In the genomic region with DNA sequence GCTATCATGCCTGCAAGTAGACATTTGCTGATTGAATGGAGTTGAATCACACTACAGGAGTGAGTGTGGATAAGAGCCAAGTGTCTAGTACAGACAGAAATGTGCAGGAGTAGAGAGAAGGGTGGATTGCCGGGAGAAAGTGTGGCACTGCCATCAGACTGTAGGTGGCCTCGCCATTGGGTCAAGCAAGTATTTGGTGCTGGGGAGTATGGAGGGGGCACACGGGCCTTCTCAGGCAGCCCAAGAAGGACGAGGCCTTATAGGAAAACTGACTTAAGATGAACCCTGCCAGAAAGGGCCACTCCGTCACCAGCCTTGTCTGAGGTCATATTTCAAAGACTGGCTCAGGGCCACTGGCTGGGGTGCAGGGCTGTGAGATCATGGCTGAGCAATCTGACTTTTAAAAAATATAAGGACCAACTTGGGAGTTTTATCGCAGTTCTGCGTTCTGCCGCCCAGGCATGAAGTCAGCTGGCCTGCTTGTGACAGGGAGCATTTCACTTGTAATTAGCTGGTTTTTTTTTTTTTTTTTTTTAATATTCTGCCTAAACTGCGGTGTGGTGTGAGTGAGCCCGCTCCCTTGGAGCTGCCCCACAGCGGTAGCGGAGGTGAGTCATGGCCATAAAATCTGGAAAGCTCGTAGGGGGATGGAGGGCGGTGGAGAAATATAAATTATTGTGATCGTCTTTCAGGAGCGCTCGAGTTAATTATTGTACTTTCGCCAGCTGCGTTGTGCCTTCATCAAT, we compare ENCODE assay signal across 9 cellular contexts.
A peak's percentile ranks its signal among the peaks of the same experiment; 100 is the strongest.
DNase-seq lines count a peak whose midpoint lies in the region; ATAC-seq, FAIRE-seq and TF ChIP-seq lines count a peak whose summit lies in the region.
"Had no signal": no experiment of that assay in that cellular context is flagged by ENCODE, and none has a peak within 500 bp of the region (broad histone marks: within the 10 kb centered on the region; RNA-seq: fewer than 3 reads in every experiment).

No MANE protein-coding gene starts in this region.

- H3K27ac ChIP-seq in HUES48 (ENCODE audit: low read depth, low read length) (peak overlapping the region; percentile 67), keratinocyte (ENCODE audit: control insufficient read depth, insufficient read depth, low read length) (peak overlapping the region; percentile 95), spleen (no peak overlapping the region)
- H3K27ac ChIP-seq: BLaER1 treated with 17β-estradiol and CSF1 and Interleukin-3, amounts not matched to agents 10 nM and 100 nM had no signal

- TF ChIP-seq CTCF in keratinocyte (optimal IDR thresholded peaks at IDR 0.05 in 1 of 3, IDR thresholded peaks at IDR 0.05 in 1 of 3, conservative IDR thresholded peaks at IDR 0.05 in 1 of 3; ENCODE audit: extremely low read depth in 1 of 3, insufficient read depth in 2 of 3, low read length in 3 of 3) (peak in 1 of 3 experiments; percentile 21), spleen (IDR thresholded peaks at IDR 0.05 in 8 of 11, conservative IDR thresholded peaks at IDR 0.05 in 3 of 11) (no peak)

- 77 to 89% (median 86%) methylated on average over 19 of the region's 19 CpGs for WGBS in spleen, 5 donors

- FAIRE-seq in keratinocyte (lab: Jason Lieb, UNC): peak; percentile 91

- H3K36me3 ChIP-seq in HUES48 (ENCODE audit: control insufficient read depth, insufficient read depth, low read length): no peaks in the 10 kb centered on the region
- no peaks in the 10 kb centered on the region for H3K36me3 ChIP-seq in adipocyte (ENCODE audit: control insufficient read depth, insufficient read depth, low read length, severe bottlenecking)
- H3K36me3 ChIP-seq in keratinocyte (ENCODE audit: control insufficient read depth in 2 of 2, extremely low read depth in 1 of 2, insufficient read depth in 2 of 2, low read length in 2 of 2): no peaks in the 10 kb centered on the region
- H3K36me3 ChIP-seq in spleen: no peaks in the 10 kb centered on the region
- H3K36me3 ChIP-seq: BLaER1 treated with 17β-estradiol and CSF1 and Interleukin-3, amounts not matched to agents 10 nM and 100 nM had no signal

- peaks cover 11% of the 10 kb centered on the region for H3K4me1 ChIP-seq in HUES48 (ENCODE audit: control insufficient read depth, insufficient read depth, low read length)
- peaks cover 17% of the 10 kb centered on the region for H3K4me1 ChIP-seq in adipocyte (ENCODE audit: control insufficient read depth, insufficient read depth, low read length)
- peaks cover 17% of the 10 kb centered on the region for H3K4me1 ChIP-seq in keratinocyte (ENCODE audit: control insufficient read depth, extremely low read depth, insufficient read depth, low read length)
- no peaks in the 10 kb centered on the region for H3K4me1 ChIP-seq in spleen
- H3K4me1 ChIP-seq: BLaER1 treated with 17β-estradiol and CSF1 and Interleukin-3, amounts not matched to agents 10 nM and 100 nM had no signal

- no peak overlapping the region for H3K9ac ChIP-seq in HUES48 (ENCODE audit: low read depth, low read length)
- H3K9ac ChIP-seq in adipocyte (ENCODE audit: low read length): no peak overlapping the region
- H3K9ac ChIP-seq in keratinocyte (ENCODE audit: control insufficient read depth, extremely low read depth, insufficient read depth, low read length): peak overlapping the region; percentile 74
- H3K9ac ChIP-seq: BLaER1 treated with 17β-estradiol and CSF1 and Interleukin-3, amounts not matched to agents 10 nM and 100 nM had no signal

- DNase-seq in 8988T (peak; percentile 18), adipocyte (ENCODE audit: low read depth) (peak; percentile 65), keratinocyte (ENCODE audit: low read depth, low spot score) (peak; percentile 19), spleen (no peak), HuH-7.5 (ENCODE audit: low spot score) (no peak)

- no peaks in the 10 kb centered on the region for H3K9me1 ChIP-seq in keratinocyte (ENCODE audit: control insufficient read depth, extremely low read depth, insufficient read depth, low read length)

- no peak for TF ChIP-seq POLR2A in spleen (IDR thresholded peaks at IDR 0.05)

- dilution Hi-C loops in keratinocyte (cut with MboI; ENCODE audit: extremely low pct_ligation_motif_present, low sequenced_read_pairs): no loop called here

- H4K20me1 ChIP-seq in keratinocyte (ENCODE audit: control insufficient read depth, extremely low read depth, insufficient read depth, low read length): no peaks in the 10 kb centered on the region
- H4K20me1 ChIP-seq: BLaER1 treated with 17β-estradiol and CSF1 and Interleukin-3, amounts not matched to agents 10 nM and 100 nM had no signal

- intact Hi-C loops in spleen (cut with DNase I; ENCODE audit: low total_unique reads): no loop called here

- H3K27me3 ChIP-seq in HUES48 (ENCODE audit: control insufficient read depth, insufficient read depth, low read length) (no peaks in the 10 kb centered on the region), adipocyte (replicated peaks; ENCODE audit: control insufficient read depth, insufficient read depth, low read length) (peaks cover 11% of the 10 kb centered on the region), keratinocyte (ENCODE audit: control insufficient read depth, extremely low read depth, insufficient read depth, low read length) (no peaks in the 10 kb centered on the region), spleen (replicated peaks in 1 of 7) (peaks cover 0 to 42% (median 0%) of the 10 kb centered on the region in 7 donors)
- H3K27me3 ChIP-seq: BLaER1 treated with 17β-estradiol and CSF1 and Interleukin-3, amounts not matched to agents 10 nM and 100 nM had no signal

- no peak for ATAC-seq in GM19452 (IDR thresholded peaks at IDR 0.05; ENCODE audit: unreplicated experiment)
- no peak for ATAC-seq in HG03439 (IDR thresholded peaks at IDR 0.05; ENCODE audit: unreplicated experiment)

- H2AFZ ChIP-seq in keratinocyte (ENCODE audit: control insufficient read depth, low read length): peak overlapping the region; percentile 82

- H3K79me2 ChIP-seq in keratinocyte (ENCODE audit: control insufficient read depth, insufficient read depth, low read length): no peaks in the 10 kb centered on the region

- H3K9me3 ChIP-seq in HUES48 (ENCODE audit: control insufficient read depth, insufficient read depth, low read length): no peaks in the 10 kb centered on the region
- H3K9me3 ChIP-seq in adipocyte (ENCODE audit: control insufficient read depth, low read length): no peaks in the 10 kb centered on the region
- no peaks in the 10 kb centered on the region for H3K9me3 ChIP-seq in keratinocyte (ENCODE audit: control insufficient read depth, low read depth, low read length)
- no peaks in the 10 kb centered on the region for H3K9me3 ChIP-seq in spleen
- H3K9me3 ChIP-seq: BLaER1 treated with 17β-estradiol and CSF1 and Interleukin-3, amounts not matched to agents 10 nM and 100 nM had no signal

- H3K4me3 ChIP-seq in HUES48 (ENCODE audit: low read depth, low read length) (peak overlapping the region; percentile 20; the same call in 1 of the 2 replicates), adipocyte (ENCODE audit: low read length) (peak overlapping the region; percentile 18), keratinocyte (ENCODE audit: control insufficient read depth in 2 of 3, extremely low read depth in 1 of 3, insufficient read depth in 2 of 3, low read depth in 1 of 3, low read length in 3 of 3) (peak overlapping the region; percentile 11 to 61 (median 46)), spleen (no peak overlapping the region)
- H3K4me3 ChIP-seq: BLaER1 treated with 17β-estradiol and CSF1 and Interleukin-3, amounts not matched to agents 10 nM and 100 nM had no signal

- peak overlapping the region; percentile 67 for H3K4me2 ChIP-seq in keratinocyte (ENCODE audit: control insufficient read depth, extremely low read depth, insufficient read depth, low read depth, low read length)
- H3K4me2 ChIP-seq: BLaER1 treated with 17β-estradiol and CSF1 and Interleukin-3, amounts not matched to agents 10 nM and 100 nM had no signal

Comparison
In these comparisons a context has a peak if more than half of its experiments do, and no peak if none do; other contexts are left out.
1. DNase-seq: peak in 8988T (single experiment), adipocyte (single experiment) and keratinocyte (single experiment); none in spleen (single experiment) and HuH-7.5 (single experiment).
2. H3K27ac ChIP-seq: peak in HUES48 (single experiment) and keratinocyte (single experiment); none in spleen (0 of 8).
3. H3K4me3 ChIP-seq: peak in HUES48 (single experiment), adipocyte (single experiment) and keratinocyte (3 of 3); none in spleen (0 of 8).